10 cellular contexts compared by ENCODE assay signal in genomic region chr11:33779849-33780528, GRCh38. TPM values are rescaled to one million over a fixed set of nuclear protein-coding genes. Genes with fewer than 3 reads are reported as not detected.
DNase-seq lines count a peak whose midpoint lies in the region; ATAC-seq and TF ChIP-seq lines count a peak whose summit lies in the region.
"Had no signal": no experiment of that assay in that cellular context is flagged by ENCODE, and none has a peak within 500 bp of the region (broad histone marks: within the 10 kb centered on the region; RNA-seq: fewer than 3 reads in every experiment).

No MANE protein-coding gene starts in this region.

- TF ChIP-seq CTCF in choroid plexus epithelial cell (conservative IDR thresholded peaks at IDR 0.05; ENCODE audit: low read depth, low read length): no peak
- TF ChIP-seq CTCF in upper lobe of left lung (IDR thresholded peaks at IDR 0.05): no peak
- no peak for TF ChIP-seq CTCF in prostate gland (IDR thresholded peaks at IDR 0.05)

- 60 to 68% methylated on average over 7 of the region's 7 CpGs for WGBS in upper lobe of left lung, 2 donors
- 59% methylated on average over 7 of the region's 7 CpGs for WGBS in prostate gland

- H3K9me3 ChIP-seq in upper lobe of left lung: no peaks in the 10 kb centered on the region
- no peaks in the 10 kb centered on the region for H3K9me3 ChIP-seq in prostate gland

- ATAC-seq in upper lobe of left lung (ENCODE audit: low FRiP score in 2 of 2) (peak; percentile 47 to 84), HG03139 (IDR thresholded peaks at IDR 0.05; ENCODE audit: unreplicated experiment) (no peak), GM18498 (IDR thresholded peaks at IDR 0.05; ENCODE audit: unreplicated experiment) (no peak)
- ATAC-seq: effector memory CD8-positive, alpha-beta T cell; left colon had no signal

- peaks cover 4 to 13% (median 7%) of the 10 kb centered on the region in 4 donors for H3K4me1 ChIP-seq in upper lobe of left lung
- H3K4me1 ChIP-seq in prostate gland (replicated peaks): no peaks in the 10 kb centered on the region

- H3K4me3 ChIP-seq in choroid plexus epithelial cell (ENCODE audit: low read depth, low read length): no peak overlapping the region
- no peak overlapping the region for H3K4me3 ChIP-seq in upper lobe of left lung
- no peak overlapping the region for H3K4me3 ChIP-seq in prostate gland

- intact Hi-C loops in prostate gland (cut with DNase I): loop anchor here (5.0 kb wide), 1 partner anchor 43 kb away; the partner anchor contains the start of gene CD59

- H3K27ac ChIP-seq in upper lobe of left lung (no peak overlapping the region), prostate gland (no peak overlapping the region)

- no peaks in the 10 kb centered on the region for H3K36me3 ChIP-seq in upper lobe of left lung
- no peaks in the 10 kb centered on the region for H3K36me3 ChIP-seq in prostate gland

- no peak for TF ChIP-seq EP300 in upper lobe of left lung (IDR thresholded peaks at IDR 0.05)

- DNase-seq in HT1080 (ENCODE audit: low read depth) (peak; percentile 47), choroid plexus epithelial cell (ENCODE audit: low read depth) (peak; percentile 92), left kidney (ENCODE audit: low read depth, low spot score) (peak; percentile 41), upper lobe of left lung (no peak), prostate gland (ENCODE audit: low spot score) (no peak)
- DNase-seq: effector memory CD8-positive, alpha-beta T cell; left colon; NCI-H510A had no signal

- TF ChIP-seq POLR2A in upper lobe of left lung (IDR thresholded peaks at IDR 0.05) (no peak), prostate gland (IDR thresholded peaks at IDR 0.05) (no peak)

- H3K27me3 ChIP-seq in upper lobe of left lung: peaks cover 0 to 3% (median 0%) of the 10 kb centered on the region in 4 donors
- H3K27me3 ChIP-seq in prostate gland (replicated peaks; ENCODE audit: insufficient read depth): no peaks in the 10 kb centered on the region

RNA-seq across cellular contexts. Expression of gene FBXO3, which starts 5.7 kb away (rescaled TPM):
- total RNA-seq in HT1080 (2014; rRNA removed; shearing (Covaris generic)): 18.6 and 22.0 TPM in 2 replicates
- polyA plus RNA-seq in HT1080 (2015; cell fraction: cytosol; rRNA removed): 35.5 and 36.5 TPM in 2 replicates
- 61.1 and 68.3 TPM in 2 replicates for polyA plus RNA-seq in HT1080 (2015; cell fraction: nucleus; rRNA removed)
- total RNA-seq in upper lobe of left lung: 10 to 100 TPM in 5 of 6 donors, 1 to 10 TPM in 1; 9.9 to 50.8 (median 26.9) TPM
- total RNA-seq in prostate gland: 10 to 100 TPM; 24.5 to 45.0 TPM

RNA-seq across cellular contexts. Expression of gene CD59, which starts 43.8 kb away (rescaled TPM):
- 551 and 728 TPM in 2 replicates for total RNA-seq in HT1080 (2014; rRNA removed; shearing (Covaris generic))
- 872 and 957 TPM in 2 replicates for polyA plus RNA-seq in HT1080 (2015; cell fraction: cytosol; rRNA removed)
- polyA plus RNA-seq in HT1080 (2015; cell fraction: nucleus; rRNA removed): 650 and 657 TPM in 2 replicates
- 100 to 1,000 TPM in 5 of 6 donors, 10 to 100 TPM in 1; 57.6 to 914 (median 315) TPM for total RNA-seq in upper lobe of left lung
- total RNA-seq in prostate gland: 100 to 1,000 TPM; 205 to 274 TPM

Comparison
In these comparisons a context has a peak if more than half of its experiments do, and no peak if none do; other contexts are left out.
1. DNase-seq: peak in HT1080 (single experiment), choroid plexus epithelial cell (single experiment) and left kidney (single experiment); none in upper lobe of left lung (0 of 2) and prostate gland (single experiment).
2. ATAC-seq: peak in upper lobe of left lung (2 of 2); none in HG03139 (single experiment) and GM18498 (single experiment).